In the genomic region with DNA sequence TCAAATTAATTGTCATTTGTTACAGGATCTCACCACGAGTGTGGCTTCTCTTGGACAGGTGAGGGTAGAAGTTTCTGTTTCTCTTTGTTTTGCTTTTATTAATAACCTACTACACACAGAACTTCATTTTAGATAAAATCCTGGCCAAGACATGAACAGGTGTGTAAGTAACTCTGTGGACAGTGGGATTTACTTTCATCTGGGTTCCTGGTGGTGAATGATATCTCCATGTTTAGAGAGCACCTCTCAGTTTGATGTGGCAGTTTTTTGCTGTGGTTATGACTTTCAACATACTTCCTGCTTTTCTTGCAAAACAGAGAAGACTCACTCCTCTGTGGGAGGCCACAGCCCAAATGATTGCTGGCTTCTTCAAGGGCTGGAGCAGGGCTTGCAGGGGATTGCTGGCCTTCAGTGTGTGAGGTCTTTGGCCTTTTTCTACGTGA, we compare ENCODE assay signal across 8 cellular contexts.
DNase-seq lines count a peak whose midpoint lies in the region; ATAC-seq and TF ChIP-seq lines count a peak whose summit lies in the region.

No MANE protein-coding gene starts in this region.

- no peak overlapping the region for H3K4me3 ChIP-seq in heart right ventricle

- H3K9me3 ChIP-seq in heart right ventricle = peaks cover 0 to 5% (median 0%) of the 10 kb centered on the region in 11 donors

- H3K4me1 ChIP-seq in heart right ventricle = peaks cover 0 to 82% (median 0%) of the 10 kb centered on the region in 9 donors

- H3K27ac Mint-ChIP-seq in activated CD8-positive, alpha-beta memory T cell treated with anti-CD3 and anti-CD28 coated beads, Interleukin-2, amount 10 ng/mL, durations not matched to agents 7 days and 5 days = peak overlapping the region; percentile 96
- peak overlapping the region; percentile 98 to 100 for H3K27ac Mint-ChIP-seq in stimulated activated naive CD8-positive, alpha-beta T cell treated with anti-CD3 and anti-CD28 coated beads, Interleukin-15, amount 100 ng/mL, for 72 hours

- ATAC-seq in HG03460 (IDR thresholded peaks at IDR 0.05; ENCODE audit: unreplicated experiment) = peak; percentile 60
- peak; percentile 69 for ATAC-seq in activated CD8-positive, alpha-beta memory T cell treated with anti-CD3 and anti-CD28 coated beads, Interleukin-2, amount 10 ng/mL, durations not matched to agents 7 days and 5 days
- peak in 7 of 8 donors; percentile 34 to 80 (median 55) for ATAC-seq in heart right ventricle
- peak; percentile 82 for ATAC-seq in stimulated activated naive CD8-positive, alpha-beta T cell treated with anti-CD3 and anti-CD28 coated beads, Interleukin-15, amount 100 ng/mL, for 72 hours

- H3K36me3 ChIP-seq in heart right ventricle = no peaks in the 10 kb centered on the region

- TF ChIP-seq CTCF in heart right ventricle (IDR thresholded peaks at IDR 0.05) = no peak

- H3K4me3 Mint-ChIP-seq in activated CD8-positive, alpha-beta memory T cell treated with anti-CD3 and anti-CD28 coated beads, Interleukin-2, amount 10 ng/mL, durations not matched to agents 7 days and 5 days = peak overlapping the region; percentile 22
- peak overlapping the region; percentile 81 for H3K4me3 Mint-ChIP-seq in stimulated activated naive CD8-positive, alpha-beta T cell treated with anti-CD3 and anti-CD28 coated beads, Interleukin-15, amount 100 ng/mL, for 72 hours

- H3K36me3 Mint-ChIP-seq in activated CD8-positive, alpha-beta memory T cell treated with anti-CD3 and anti-CD28 coated beads, Interleukin-2, amount 10 ng/mL, durations not matched to agents 7 days and 5 days = peaks cover 51% of the 10 kb centered on the region

- peak; percentile 77 for DNase-seq in activated CD8-positive, alpha-beta memory T cell treated with anti-CD3 and anti-CD28 coated beads for 24 hours
- no peak for DNase-seq in activated CD8-positive, alpha-beta memory T cell treated with anti-CD3 and anti-CD28 coated beads, Interleukin-2, amount 50 U/mL, for 4 hours
- DNase-seq in activated CD8-positive, alpha-beta memory T cell treated with anti-CD3 and anti-CD28 coated beads, Interleukin-2, amount 10 ng/mL, durations not matched to agents 7 days and 5 days = peak; percentile 90
- DNase-seq in heart right ventricle (peak in 1 of 2 donors; percentile 34), NCI-H2029 (lab: John Stamatoyannopoulos, UW) (no peak), ecto neural progenitor cell (ENCODE audit: low spot score) (no peak)
- peak; percentile 60 to 77 for DNase-seq in stimulated activated naive CD8-positive, alpha-beta T cell treated with anti-CD3 and anti-CD28 coated beads, Interleukin-15, amount 100 ng/mL, for 72 hours

- peaks cover 13% of the 10 kb centered on the region for H3K9me3 Mint-ChIP-seq in activated CD8-positive, alpha-beta memory T cell treated with anti-CD3 and anti-CD28 coated beads, Interleukin-2, amount 10 ng/mL, durations not matched to agents 7 days and 5 days (ENCODE audit: low read depth)
- peaks cover 19 to 21% of the 10 kb centered on the region in 2 donors for H3K9me3 Mint-ChIP-seq in stimulated activated naive CD8-positive, alpha-beta T cell treated with anti-CD3 and anti-CD28 coated beads, Interleukin-15, amount 100 ng/mL, for 72 hours

- WGBS in heart right ventricle, 2 donors = 64 to 68% methylated on average over 2 of the region's 2 CpGs

- intact Hi-C loops in heart right ventricle (cut with DNase I) = loop anchor here in 3 of 10 donors (5.0 to 10.0 kb wide), 3 partner anchors 106 to 276 kb away; a partner anchor contains a TSS

- H3K27me3 ChIP-seq in heart right ventricle = no peaks in the 10 kb centered on the region

- no peaks in the 10 kb centered on the region for H3K27me3 Mint-ChIP-seq in activated CD8-positive, alpha-beta memory T cell treated with anti-CD3 and anti-CD28 coated beads, Interleukin-2, amount 10 ng/mL, durations not matched to agents 7 days and 5 days
- peaks cover 46% of the 10 kb centered on the region for H3K27me3 Mint-ChIP-seq in stimulated activated naive CD8-positive, alpha-beta T cell treated with anti-CD3 and anti-CD28 coated beads, Interleukin-15, amount 100 ng/mL, for 72 hours

- CTCF ChIA-PET in activated CD8-positive, alpha-beta memory T cell treated with anti-CD3 and anti-CD28 coated beads, Interleukin-2, amount 10 ng/mL, durations not matched to agents 7 days and 5 days (lab: Charles Lee) = interaction anchor here (1.1 to 10.7 kb wide), 10 partner anchors 10 to 390 kb away, joined by 3 to 94 read pairs (median 7); a partner anchor contains a TSS

- H3K27ac ChIP-seq in heart right ventricle = peak overlapping the region in 9 of 10 donors; percentile 49 to 90 (median 70)

- H3K4me1 Mint-ChIP-seq in activated CD8-positive, alpha-beta memory T cell treated with anti-CD3 and anti-CD28 coated beads, Interleukin-2, amount 10 ng/mL, durations not matched to agents 7 days and 5 days = peaks cover 83% of the 10 kb centered on the region
- peaks cover 56% of the 10 kb centered on the region for H3K4me1 Mint-ChIP-seq in stimulated activated naive CD8-positive, alpha-beta T cell treated with anti-CD3 and anti-CD28 coated beads, Interleukin-15, amount 100 ng/mL, for 72 hours

Comparison
In these comparisons a context has a peak if more than half of its experiments do, and no peak if none do; other contexts are left out.
1. DNase-seq: peak in activated CD8-positive, alpha-beta memory T cell treated with anti-CD3 and anti-CD28 coated beads for 24 hours (single experiment), activated CD8-positive, alpha-beta memory T cell treated with anti-CD3 and anti-CD28 coated beads, Interleukin-2, amount 10 ng/mL, durations not matched to agents 7 days and 5 days (single experiment) and stimulated activated naive CD8-positive, alpha-beta T cell treated with anti-CD3 and anti-CD28 coated beads, Interleukin-15, amount 100 ng/mL, for 72 hours (2 of 2); none in activated CD8-positive, alpha-beta memory T cell treated with anti-CD3 and anti-CD28 coated beads, Interleukin-2, amount 50 U/mL, for 4 hours (single experiment), NCI-H2029 (single experiment) and ecto neural progenitor cell (single experiment).
2. Peak in every context shown above with its lines, with median percentiles within 50 percentile points of each other: ATAC-seq.